19 cellular contexts compared by ENCODE assay signal in genomic region chr10:3213174-3213573, GRCh38.
"Had no signal": no experiment of that assay in that cellular context is flagged by ENCODE, and none has a peak within 500 bp of the region (broad histone marks: within the 10 kb centered on the region; RNA-seq: fewer than 3 reads in every experiment).

No MANE protein-coding gene starts in this region.

- ATAC-seq: activated T-cell treated with anti-CD3 and anti-CD28 coated beads, Interleukin-2, amount 50 U/mL, for 72 hours; lower lobe of right lung; naive thymus-derived CD4-positive, alpha-beta T cell had no signal

- H3K36me3 Mint-ChIP-seq: activated naive CD8-positive, alpha-beta T cell; brain; naive thymus-derived CD4-positive, alpha-beta T cell; type B pancreatic cell had no signal

- H3K36me3 ChIP-seq: esophagus squamous epithelium, lower lobe of right lung had no signal

- H3K4me2 ChIP-seq: smooth muscle cell had no signal

- H3K9me3 Mint-ChIP-seq: activated T-cell treated with anti-CD3 and anti-CD28 coated beads, Interleukin-2, amount 50 U/mL, for 72 hours; central memory CD8-positive, alpha-beta T cell; naive thymus-derived CD4-positive, alpha-beta T cell; T-helper 1 cell treated with Interleukin-12 subunit alpha and Interleukin-12 subunit beta and Interleukin-4 antibody, amounts not matched to agents 30 μg/mL and 1 μg/mL, for 36 hours; type B pancreatic cell had no signal

- H3K4me1 ChIP-seq: esophagus squamous epithelium, lower lobe of right lung had no signal

- H3K27ac Mint-ChIP-seq: activated naive CD8-positive, alpha-beta T cell; activated T-cell treated with anti-CD3 and anti-CD28 coated beads, Interleukin-2, amount 50 U/mL, for 72 hours; naive thymus-derived CD4-positive, alpha-beta T cell; T-helper 1 cell treated with Interleukin-12 subunit alpha and Interleukin-12 subunit beta and Interleukin-4 antibody, amounts not matched to agents 30 μg/mL and 1 μg/mL, for 36 hours; type B pancreatic cell had no signal

- DNase-seq: activated CD4-positive, alpha-beta T cell treated with anti-CD3 and anti-CD28 coated beads for 4 hours; activated CD8-positive, alpha-beta memory T cell treated with anti-CD3 and anti-CD28 coated beads, Interleukin-2, amount 50 U/mL, for 48 hours; activated gamma-delta T cell; activated T-cell treated with anti-CD3 and anti-CD28 coated beads, Interleukin-2, amount 50 U/mL, for 72 hours; amygdala; effector CD8-positive, alpha-beta T cell; esophagus squamous epithelium; head of caudate nucleus; lower lobe of right lung; naive thymus-derived CD4-positive, alpha-beta T cell; stimulated activated CD4-positive, alpha-beta T cell treated with anti-CD3 and anti-CD28 coated beads, Interleukin-4, amount 100 ng/mL, for 4 hours; stimulated activated CD8-positive, alpha-beta memory T cell treated with anti-CD3 and anti-CD28 coated beads, Interleukin-4, amount 100 ng/mL, for 48 hours; stimulated activated naive CD4-positive, alpha-beta T cell treated with Interleukin-2 at 50 U/mL for 16 hours had no signal

- H3K9me3 ChIP-seq: esophagus squamous epithelium, lower lobe of right lung had no signal

- H3K27ac ChIP-seq: esophagus squamous epithelium, lower lobe of right lung had no signal

- H3K4me3 Mint-ChIP-seq: activated naive CD8-positive, alpha-beta T cell; activated T-cell treated with anti-CD3 and anti-CD28 coated beads, Interleukin-2, amount 50 U/mL, for 72 hours; brain; central memory CD8-positive, alpha-beta T cell; naive thymus-derived CD4-positive, alpha-beta T cell; T-helper 1 cell treated with Interleukin-12 subunit alpha and Interleukin-12 subunit beta and Interleukin-4 antibody, amounts not matched to agents 30 μg/mL and 1 μg/mL, for 36 hours; type B pancreatic cell had no signal

- H3K4me3 ChIP-seq: esophagus squamous epithelium, lower lobe of right lung, smooth muscle cell had no signal
